In the genomic region with DNA sequence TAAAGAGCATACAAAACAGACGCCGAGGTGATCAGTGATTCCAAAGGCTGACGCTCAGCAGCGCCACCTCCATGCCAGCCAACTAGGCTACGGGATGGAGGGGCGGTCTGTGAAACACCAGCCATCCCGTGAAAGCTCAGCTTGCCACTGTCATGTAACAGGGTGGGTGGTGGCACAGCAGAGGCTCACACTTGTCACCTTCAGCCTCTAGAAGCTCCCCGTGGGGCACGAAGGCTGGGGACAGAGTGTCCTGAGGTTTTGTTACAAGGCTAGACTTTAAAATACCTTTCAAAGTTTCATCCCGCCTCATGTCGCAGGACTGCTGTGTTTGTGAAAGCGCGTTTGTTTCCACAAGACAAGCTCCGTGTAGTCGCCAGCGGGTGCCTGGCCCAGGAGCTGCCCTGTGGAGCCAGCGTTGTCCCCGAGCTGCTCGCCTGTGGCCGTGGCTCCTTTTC, we compare ENCODE assay signal across 2 cellular contexts.
TF ChIP-seq lines count a peak whose summit lies in the region.

No MANE protein-coding gene starts in this region.

TF ChIP-seq in GM23338, 12 proteins besides CTCF, POLR2A, EP300 and RAD21:
- TF ChIP-seq ETS1 (IDR thresholded peaks at IDR 0.05) (no peak), NANOG (IDR thresholded peaks at IDR 0.05; ENCODE audit: borderline replicate concordance) (no peak), REST (IDR thresholded peaks at IDR 0.05; ENCODE audit: unreplicated experiment) (no peak), EZH2 (IDR thresholded peaks at IDR 0.05; ENCODE audit: low read depth, unreplicated experiment) (no peak), EZH2phosphoT487 (IDR thresholded peaks at IDR 0.05; ENCODE audit: unreplicated experiment) (no peak)

TF ChIP-seq in HEK293T, 16 proteins besides CTCF, POLR2A, EP300 and RAD21 (continued from another document):
- TF ChIP-seq, protein P1, sequence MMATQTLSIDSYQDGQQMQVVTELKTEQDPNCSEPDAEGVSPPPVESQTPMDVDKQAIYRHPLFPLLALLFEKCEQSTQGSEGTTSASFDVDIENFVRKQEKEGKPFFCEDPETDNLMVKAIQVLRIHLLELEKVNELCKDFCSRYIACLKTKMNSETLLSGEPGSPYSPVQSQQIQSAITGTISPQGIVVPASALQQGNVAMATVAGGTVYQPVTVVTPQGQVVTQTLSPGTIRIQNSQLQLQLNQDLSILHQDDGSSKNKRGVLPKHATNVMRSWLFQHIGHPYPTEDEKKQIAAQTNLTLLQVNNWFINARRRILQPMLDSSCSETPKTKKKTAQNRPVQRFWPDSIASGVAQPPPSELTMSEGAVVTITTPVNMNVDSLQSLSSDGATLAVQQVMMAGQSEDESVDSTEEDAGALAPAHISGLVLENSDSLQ (IDR thresholded peaks at IDR 0.05): no peak
- no peak for TF ChIP-seq SUZ12 (IDR thresholded peaks at IDR 0.05)
TF ChIP-seq in HEK293T: peak in this region for 0.
